22 cellular contexts compared by ENCODE assay signal in genomic region chr12:19199322-19199721, GRCh38.
"Had no signal": no experiment of that assay in that cellular context is flagged by ENCODE, and none has a peak within 500 bp of the region (broad histone marks: within the 10 kb centered on the region; RNA-seq: fewer than 3 reads in every experiment).

No MANE protein-coding gene starts in this region.

- H3K4me3 ChIP-seq: breast epithelium, esophagus muscularis mucosa, left ventricle myocardium inferior, lung, testis, transverse colon had no signal

- H3K9me3 ChIP-seq: breast epithelium, esophagus muscularis mucosa, left ventricle myocardium inferior, testis, transverse colon had no signal

- H3K4me1 ChIP-seq: breast epithelium, testis, transverse colon had no signal

- DNase-seq: activated CD4-positive, alpha-beta T cell treated with anti-CD3 and anti-CD28 coated beads for 36 hours; activated CD4-positive, CD25-positive, alpha-beta regulatory T cell; activated CD8-positive, alpha-beta memory T cell treated with anti-CD3 and anti-CD28 coated beads, Interleukin-2, amount 10 ng/mL, durations not matched to agents 7 days and 5 days; activated CD8-positive, alpha-beta T cell treated with anti-CD3 and anti-CD28 coated beads, Interleukin-2, amount 10 ng/mL, durations not matched to agents 7 days and 5 days; activated naive CD8-positive, alpha-beta T cell treated with anti-CD3 and anti-CD28 coated beads, Interleukin-2, amount 50 U/mL, for 24 hours; activated T-cell treated with anti-CD3 and anti-CD28 coated beads, Interleukin-2, amount 50 U/mL, for 48 hours; amygdala; endodermal cell; foreskin melanocyte; islet precursor cell; left ventricle myocardium inferior; midbrain; naive thymus-derived CD8-positive, alpha-beta T cell; occipital lobe; right cardiac atrium; stimulated activated CD4-positive, alpha-beta T cell treated with anti-CD3 and anti-CD28 coated beads, Interleukin-2, amount 100 ng/mL, for 48 hours; stimulated activated naive CD4-positive, alpha-beta T cell treated with Interleukin-2 at 50 U/mL for 16 hours; testis; transverse colon had no signal

- H3K36me3 ChIP-seq: breast epithelium, esophagus muscularis mucosa, left ventricle myocardium inferior, transverse colon had no signal

- H3K27ac ChIP-seq: breast epithelium, esophagus muscularis mucosa, left ventricle myocardium inferior, testis, transverse colon had no signal

- H3K27me3 ChIP-seq: breast epithelium, esophagus muscularis mucosa, testis, transverse colon had no signal

- ATAC-seq: activated CD4-positive, alpha-beta T cell treated with anti-CD3 and anti-CD28 coated beads for 36 hours; activated CD8-positive, alpha-beta memory T cell treated with anti-CD3 and anti-CD28 coated beads, Interleukin-2, amount 10 ng/mL, durations not matched to agents 7 days and 5 days; activated CD8-positive, alpha-beta T cell treated with anti-CD3 and anti-CD28 coated beads, Interleukin-2, amount 10 ng/mL, durations not matched to agents 7 days and 5 days; activated naive CD8-positive, alpha-beta T cell treated with anti-CD3 and anti-CD28 coated beads, Interleukin-2, amount 50 U/mL, for 24 hours; naive thymus-derived CD8-positive, alpha-beta T cell; right cardiac atrium had no signal
